Comparison of ENCODE assay signal across 2 cellular contexts in genomic region chr22:30680998-30681770, GRCh38.
A peak's percentile ranks its signal among the peaks of the same experiment; 100 is the strongest.
TF ChIP-seq lines count a peak whose summit lies in the region.

No MANE protein-coding gene starts in this region.

TF ChIP-seq in SK-N-SH, 30 proteins besides CTCF, POLR2A, EP300 and RAD21 (continued from another document):
- peak; percentile 35 for TF ChIP-seq CHD2 (IDR thresholded peaks at IDR 0.05; ENCODE audit: low read length, partially characterized antibody)

TF ChIP-seq in SK-N-SH treated with all-trans-retinoic acid at 6 μM for 48 hours, 23 proteins besides CTCF, POLR2A, EP300 and RAD21 (continued from another document):
- TF ChIP-seq ARNTL (CRISPR knock-in tag; IDR thresholded peaks at IDR 0.05; ENCODE audit: borderline replicate concordance, low read depth) (no peak), ZFP30 (CRISPR knock-in tag; IDR thresholded peaks at IDR 0.05) (no peak), PPARA (CRISPR knock-in tag; IDR thresholded peaks at IDR 0.05; ENCODE audit: borderline replicate concordance) (no peak), SNAI2 (CRISPR knock-in tag; IDR thresholded peaks at IDR 0.05) (no peak), ZNF565 (CRISPR knock-in tag; conservative IDR thresholded peaks at IDR 0.05; ENCODE audit: low read depth) (no peak), BACH2 (CRISPR knock-in tag; IDR thresholded peaks at IDR 0.05; ENCODE audit: borderline replicate concordance) (no peak), POU6F1 (CRISPR knock-in tag; IDR thresholded peaks at IDR 0.05; ENCODE audit: borderline replicate concordance, low read depth) (no peak), ESRRG (CRISPR knock-in tag; IDR thresholded peaks at IDR 0.05) (no peak), TCF4 (CRISPR knock-in tag; IDR thresholded peaks at IDR 0.05; ENCODE audit: borderline replicate concordance) (no peak), CSDC2 (CRISPR knock-in tag; IDR thresholded peaks at IDR 0.05) (no peak), GLIS3 (CRISPR knock-in tag; IDR thresholded peaks at IDR 0.05) (no peak), ZFP3 (CRISPR knock-in tag; IDR thresholded peaks at IDR 0.05) (no peak), TOX (CRISPR knock-in tag; IDR thresholded peaks at IDR 0.05; ENCODE audit: borderline replicate concordance) (no peak), ZC3H10 (CRISPR knock-in tag; IDR thresholded peaks at IDR 0.05) (no peak)
- TF ChIP-seq, protein P1, sequence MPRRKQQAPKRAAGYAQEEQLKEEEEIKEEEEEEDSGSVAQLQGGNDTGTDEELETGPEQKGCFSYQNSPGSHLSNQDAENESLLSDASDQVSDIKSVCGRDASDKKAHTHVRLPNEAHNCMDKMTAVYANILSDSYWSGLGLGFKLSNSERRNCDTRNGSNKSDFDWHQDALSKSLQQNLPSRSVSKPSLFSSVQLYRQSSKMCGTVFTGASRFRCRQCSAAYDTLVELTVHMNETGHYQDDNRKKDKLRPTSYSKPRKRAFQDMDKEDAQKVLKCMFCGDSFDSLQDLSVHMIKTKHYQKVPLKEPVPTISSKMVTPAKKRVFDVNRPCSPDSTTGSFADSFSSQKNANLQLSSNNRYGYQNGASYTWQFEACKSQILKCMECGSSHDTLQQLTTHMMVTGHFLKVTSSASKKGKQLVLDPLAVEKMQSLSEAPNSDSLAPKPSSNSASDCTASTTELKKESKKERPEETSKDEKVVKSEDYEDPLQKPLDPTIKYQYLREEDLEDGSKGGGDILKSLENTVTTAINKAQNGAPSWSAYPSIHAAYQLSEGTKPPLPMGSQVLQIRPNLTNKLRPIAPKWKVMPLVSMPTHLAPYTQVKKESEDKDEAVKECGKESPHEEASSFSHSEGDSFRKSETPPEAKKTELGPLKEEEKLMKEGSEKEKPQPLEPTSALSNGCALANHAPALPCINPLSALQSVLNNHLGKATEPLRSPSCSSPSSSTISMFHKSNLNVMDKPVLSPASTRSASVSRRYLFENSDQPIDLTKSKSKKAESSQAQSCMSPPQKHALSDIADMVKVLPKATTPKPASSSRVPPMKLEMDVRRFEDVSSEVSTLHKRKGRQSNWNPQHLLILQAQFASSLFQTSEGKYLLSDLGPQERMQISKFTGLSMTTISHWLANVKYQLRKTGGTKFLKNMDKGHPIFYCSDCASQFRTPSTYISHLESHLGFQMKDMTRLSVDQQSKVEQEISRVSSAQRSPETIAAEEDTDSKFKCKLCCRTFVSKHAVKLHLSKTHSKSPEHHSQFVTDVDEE (CRISPR knock-in tag; IDR thresholded peaks at IDR 0.05), result no peak
- TF ChIP-seq, protein P2, sequence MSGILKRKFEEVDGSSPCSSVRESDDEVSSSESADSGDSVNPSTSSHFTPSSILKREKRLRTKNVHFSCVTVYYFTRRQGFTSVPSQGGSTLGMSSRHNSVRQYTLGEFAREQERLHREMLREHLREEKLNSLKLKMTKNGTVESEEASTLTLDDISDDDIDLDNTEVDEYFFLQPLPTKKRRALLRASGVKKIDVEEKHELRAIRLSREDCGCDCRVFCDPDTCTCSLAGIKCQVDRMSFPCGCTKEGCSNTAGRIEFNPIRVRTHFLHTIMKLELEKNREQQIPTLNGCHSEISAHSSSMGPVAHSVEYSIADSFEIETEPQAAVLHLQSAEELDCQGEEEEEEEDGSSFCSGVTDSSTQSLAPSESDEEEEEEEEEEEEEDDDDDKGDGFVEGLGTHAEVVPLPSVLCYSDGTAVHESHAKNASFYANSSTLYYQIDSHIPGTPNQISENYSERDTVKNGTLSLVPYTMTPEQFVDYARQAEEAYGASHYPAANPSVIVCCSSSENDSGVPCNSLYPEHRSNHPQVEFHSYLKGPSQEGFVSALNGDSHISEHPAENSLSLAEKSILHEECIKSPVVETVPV (CRISPR knock-in tag; IDR thresholded peaks at IDR 0.05), result no peak
- TF ChIP-seq, protein P3, sequence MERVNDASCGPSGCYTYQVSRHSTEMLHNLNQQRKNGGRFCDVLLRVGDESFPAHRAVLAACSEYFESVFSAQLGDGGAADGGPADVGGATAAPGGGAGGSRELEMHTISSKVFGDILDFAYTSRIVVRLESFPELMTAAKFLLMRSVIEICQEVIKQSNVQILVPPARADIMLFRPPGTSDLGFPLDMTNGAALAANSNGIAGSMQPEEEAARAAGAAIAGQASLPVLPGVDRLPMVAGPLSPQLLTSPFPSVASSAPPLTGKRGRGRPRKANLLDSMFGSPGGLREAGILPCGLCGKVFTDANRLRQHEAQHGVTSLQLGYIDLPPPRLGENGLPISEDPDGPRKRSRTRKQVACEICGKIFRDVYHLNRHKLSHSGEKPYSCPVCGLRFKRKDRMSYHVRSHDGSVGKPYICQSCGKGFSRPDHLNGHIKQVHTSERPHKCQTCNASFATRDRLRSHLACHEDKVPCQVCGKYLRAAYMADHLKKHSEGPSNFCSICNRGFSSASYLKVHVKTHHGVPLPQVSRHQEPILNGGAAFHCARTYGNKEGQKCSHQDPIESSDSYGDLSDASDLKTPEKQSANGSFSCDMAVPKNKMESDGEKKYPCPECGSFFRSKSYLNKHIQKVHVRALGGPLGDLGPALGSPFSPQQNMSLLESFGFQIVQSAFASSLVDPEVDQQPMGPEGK (CRISPR knock-in tag; IDR thresholded peaks at IDR 0.05; ENCODE audit: borderline replicate concordance), result no peak
TF ChIP-seq in SK-N-SH treated with all-trans-retinoic acid at 6 μM for 48 hours: peak in this region for 0.
